10 cellular contexts compared by ENCODE assay signal in genomic region chr11:45982656-45983470, GRCh38.
A peak's percentile ranks its signal among the peaks of the same experiment; 100 is the strongest.
DNase-seq lines count a peak whose midpoint lies in the region; ATAC-seq, FAIRE-seq and TF ChIP-seq lines count a peak whose summit lies in the region.
"Had no signal": no experiment of that assay in that cellular context is flagged by ENCODE, and none has a peak within 500 bp of the region (broad histone marks: within the 10 kb centered on the region; RNA-seq: fewer than 3 reads in every experiment).

No MANE protein-coding gene starts in this region.

- H4K20me1 ChIP-seq in IMR-90 (ENCODE audit: insufficient read depth, low read length) (peaks cover 12% of the 10 kb centered on the region; the same call in 1 of the 2 replicates), keratinocyte (ENCODE audit: control insufficient read depth, extremely low read depth, insufficient read depth, low read length) (no peaks in the 10 kb centered on the region)

- peaks cover 9% of the 10 kb centered on the region for H3K36me3 ChIP-seq in IMR-90 (ENCODE audit: control insufficient read depth, insufficient read depth, low read length)
- H3K36me3 ChIP-seq in ascending aorta: peaks cover 11 to 19% of the 10 kb centered on the region in 2 donors
- peaks cover 0 to 2% of the 10 kb centered on the region in 2 experiments for H3K36me3 ChIP-seq in keratinocyte (ENCODE audit: control insufficient read depth in 2 of 2, extremely low read depth in 1 of 2, insufficient read depth in 2 of 2, low read length in 2 of 2)

- ATAC-seq in IMR-90 (ENCODE audit: low read depth): peak; percentile 80
- ATAC-seq: body of pancreas had no signal

- H3K14ac ChIP-seq in IMR-90 (replicated peaks; ENCODE audit: low read depth, low read length): no peak overlapping the region

- H2AK5ac ChIP-seq in IMR-90 (ENCODE audit: low read depth, low read length): no peak overlapping the region

- H3K56ac ChIP-seq in IMR-90 (ENCODE audit: extremely low read depth, insufficient read depth, low read length): no peak overlapping the region

- no peak overlapping the region for H4K8ac ChIP-seq in IMR-90 (ENCODE audit: low read depth in 2 of 2, low read length in 2 of 2)

- H3K9me3 ChIP-seq in IMR-90 (ENCODE audit: control insufficient read depth, insufficient read depth, low read length): no peaks in the 10 kb centered on the region
- no peaks in the 10 kb centered on the region for H3K9me3 ChIP-seq in ascending aorta
- H3K9me3 ChIP-seq in keratinocyte (ENCODE audit: control insufficient read depth, low read depth, low read length): no peaks in the 10 kb centered on the region
- H3K9me3 ChIP-seq: body of pancreas, upper lobe of left lung had no signal

- peak overlapping the region; percentile 25; the same call in 1 of the 2 replicates for H3K4me2 ChIP-seq in IMR-90 (ENCODE audit: low read depth, low read length)
- H3K4me2 ChIP-seq in keratinocyte (ENCODE audit: control insufficient read depth, extremely low read depth, insufficient read depth, low read depth, low read length): peak overlapping the region; percentile 29

- H3K27me3 ChIP-seq in IMR-90 (ENCODE audit: control insufficient read depth, insufficient read depth, low read length) (no peaks in the 10 kb centered on the region), ascending aorta (no peaks in the 10 kb centered on the region), keratinocyte (ENCODE audit: control insufficient read depth, extremely low read depth, insufficient read depth, low read length) (no peaks in the 10 kb centered on the region)
- H3K27me3 ChIP-seq: body of pancreas, upper lobe of left lung had no signal

- dilution Hi-C loops in IMR-90 (cut with HindIII; ENCODE audit: low sequenced_read_pairs, unreplicated experiment): no loop called here
- dilution Hi-C loops in keratinocyte (cut with MboI; ENCODE audit: extremely low pct_ligation_motif_present, low sequenced_read_pairs): no loop called here

- TF ChIP-seq POLR2A in IMR-90 (IDR thresholded peaks at IDR 0.05; ENCODE audit: low read depth, low read length): no peak

- in situ Hi-C loops in IMR-90 (cut with MboI; ENCODE audit: low sequenced_read_pairs) (no loop called here), GM13977 (cut with MboI; ENCODE audit: low pct_unique_long_range_greater_than_20kb, low sequenced_read_pairs, unreplicated experiment) (no loop called here)

- WGBS in IMR-90 (ENCODE audit: extremely low coverage in 2 of 2, insufficient read length in 1 of 2), 2 experiments: no CpG with 5 or more reads among the region's 8 CpGs

- no peak overlapping the region for H2BK120ac ChIP-seq in IMR-90 (ENCODE audit: low read depth, low read length)

- TF ChIP-seq CTCF in IMR-90 (conservative IDR thresholded peaks at IDR 0.05; ENCODE audit: low read depth, low read length) (no peak), ascending aorta (IDR thresholded peaks at IDR 0.05) (no peak), keratinocyte (optimal IDR thresholded peaks at IDR 0.05 in 1 of 3, IDR thresholded peaks at IDR 0.05 in 1 of 3, conservative IDR thresholded peaks at IDR 0.05 in 1 of 3; ENCODE audit: extremely low read depth in 1 of 3, insufficient read depth in 2 of 3, low read length in 3 of 3) (no peak), GM13977 (IDR thresholded peaks at IDR 0.05; ENCODE audit: extremely low read depth, insufficient read depth, missing control alignments) (no peak)

- H2AFZ ChIP-seq in IMR-90 (replicated peaks; ENCODE audit: low read length, poor library complexity): peak overlapping the region; percentile 12
- H2AFZ ChIP-seq in keratinocyte (ENCODE audit: control insufficient read depth, low read length): no peak overlapping the region

- H3K4ac ChIP-seq in IMR-90 (ENCODE audit: low read depth, low read length): no peak overlapping the region

- H3K9me1 ChIP-seq in IMR-90 (ENCODE audit: insufficient read depth, low read length): 0 out of 2 replicates have a peak, but pooled peaks cover 5% of the 10 kb centered on the region
- no peaks in the 10 kb centered on the region for H3K9me1 ChIP-seq in keratinocyte (ENCODE audit: control insufficient read depth, extremely low read depth, insufficient read depth, low read length)

- intact Hi-C loops in IMR-90 (cut with micrococcal nuclease) (no loop called here), ascending aorta (cut with DNase I) (no loop called here)

- no peak for TF ChIP-seq RAD21 in IMR-90 (IDR thresholded peaks at IDR 0.05; ENCODE audit: low read length)

- H3K4me1 ChIP-seq in IMR-90 (ENCODE audit: control insufficient read depth, insufficient read depth, low read length) (peaks cover 7% of the 10 kb centered on the region), ascending aorta (peaks cover 3 to 13% of the 10 kb centered on the region in 2 donors), keratinocyte (ENCODE audit: control insufficient read depth, extremely low read depth, insufficient read depth, low read length) (peaks cover 6% of the 10 kb centered on the region)

- H3K79me1 ChIP-seq in IMR-90 (ENCODE audit: low read depth in 1 of 2, low read length in 2 of 2): peaks cover 13 to 35% of the 10 kb centered on the region in 2 experiments

- POLR2A ChIA-PET in IMR-90 (lab: Charles Lee; ENCODE audit: unreplicated experiment): no interaction called here

- H3K18ac ChIP-seq in IMR-90 (ENCODE audit: low read depth, low read length): no peak overlapping the region

- no peak overlapping the region for H2BK15ac ChIP-seq in IMR-90 (ENCODE audit: low read depth, low read length)

- no peak overlapping the region for H3K27ac ChIP-seq in IMR-90 (ENCODE audit: insufficient read depth, low read length)
- peak overlapping the region; percentile 40 to 46 for H3K27ac ChIP-seq in ascending aorta
- H3K27ac ChIP-seq in keratinocyte (ENCODE audit: control insufficient read depth, insufficient read depth, low read length): no peak overlapping the region
- H3K27ac ChIP-seq: body of pancreas, upper lobe of left lung had no signal

- H2BK5ac ChIP-seq in IMR-90 (ENCODE audit: low read depth, low read length, poor library complexity, severe bottlenecking): no peak overlapping the region

- H3K9ac ChIP-seq in IMR-90 (ENCODE audit: low read depth, low read length) (no peak overlapping the region), keratinocyte (ENCODE audit: control insufficient read depth, extremely low read depth, insufficient read depth, low read length) (no peak overlapping the region)

- H3K79me2 ChIP-seq in keratinocyte (ENCODE audit: control insufficient read depth, insufficient read depth, low read length): no peaks in the 10 kb centered on the region

- peak overlapping the region; percentile 58; the same call in 1 of the 2 replicates for H4K91ac ChIP-seq in IMR-90 (ENCODE audit: insufficient read depth, low read depth, low read length)

- H3K23ac ChIP-seq in IMR-90 (ENCODE audit: low read depth, low read length): no peak overlapping the region

- CTCF ChIA-PET in IMR-90 (lab: Yijun Ruan, JAX): interaction anchor here (0.7 to 1.6 kb wide), 3 partner anchors 20 to 52 kb away, joined by 3 to 7 read pairs (median 3); no protein-coding TSS in a partner anchor

- DNase-seq in Ammon's horn (ENCODE audit: low spot score) (peak; percentile 76), IMR-90 (peak; percentile 88), ascending aorta (ENCODE audit: low spot score in 2 of 2) (peak in 1 of 2 donors; percentile 73), keratinocyte (ENCODE audit: low read depth, low spot score) (no peak), superior temporal gyrus (ENCODE audit: extremely low spot score) (peak; percentile 61), GM13977 (ENCODE audit: low spot score) (no peak), SIG-M5 (lab: John Stamatoyannopoulos, UW) (no peak), NCI-H1092 treated with DMSO at 0.1 percent for 48 hours (lab: John Stamatoyannopoulos, UW) (no peak)
- DNase-seq: upper lobe of left lung had no signal

- H2AK9ac ChIP-seq in IMR-90 (replicated peaks; ENCODE audit: low read depth, low read length, poor library complexity): no peak overlapping the region

- no peak overlapping the region for H2BK20ac ChIP-seq in IMR-90 (ENCODE audit: low read depth, low read length)

- no peak overlapping the region for H4K5ac ChIP-seq in IMR-90 (ENCODE audit: low read depth, low read length)

- H3K4me3 ChIP-seq in IMR-90 (ENCODE audit: insufficient read depth, low read depth, low read length): no peak overlapping the region
- H3K4me3 ChIP-seq in ascending aorta: peak overlapping the region; percentile 12 to 19
- no peak overlapping the region for H3K4me3 ChIP-seq in keratinocyte (ENCODE audit: control insufficient read depth in 2 of 3, extremely low read depth in 1 of 3, insufficient read depth in 2 of 3, low read depth in 1 of 3, low read length in 3 of 3)
- H3K4me3 ChIP-seq: body of pancreas, upper lobe of left lung had no signal

- FAIRE-seq in keratinocyte (lab: Jason Lieb, UNC): peak; percentile 39

- no TSS peak for BruUV-seq in IMR-90 (replicated peaks; lab: Mats Ljungman, UMichigan)

TF ChIP-seq in IMR-90, 13 proteins besides CTCF, POLR2A, EP300 and RAD21:
- peak; percentile 46; the same call in 1 of the 2 replicates for TF ChIP-seq MAZ (IDR thresholded peaks at IDR 0.05; ENCODE audit: borderline replicate concordance, low read depth, low read length)
- no peak for TF ChIP-seq RFX5 (IDR thresholded peaks at IDR 0.05; ENCODE audit: low read depth, low read length)
- no peak for TF ChIP-seq CEBPB (IDR thresholded peaks at IDR 0.05; ENCODE audit: low read depth, low read length)
- TF ChIP-seq MXI1 (IDR thresholded peaks at IDR 0.05; ENCODE audit: borderline replicate concordance, low read depth, low read length): no peak
- TF ChIP-seq CHD1 (IDR thresholded peaks at IDR 0.05; ENCODE audit: low read depth, low read length): no peak
- 0 out of 2 replicates have a peak, but pooled peaks have one; percentile 28 for TF ChIP-seq FOS (IDR thresholded peaks at IDR 0.05; ENCODE audit: low read depth, low read length)

Comparison
In these comparisons a context has a peak if more than half of its experiments do, and no peak if none do; other contexts are left out.
1. DNase-seq: peak in Ammon's horn (single experiment), IMR-90 (single experiment) and superior temporal gyrus (single experiment); none in keratinocyte (single experiment), GM13977 (single experiment), SIG-M5 (single experiment) and NCI-H1092 treated with DMSO at 0.1 percent for 48 hours (single experiment).
2. H3K27ac ChIP-seq: peak in ascending aorta (2 of 2); none in IMR-90 (single experiment) and keratinocyte (single experiment).
3. H3K4me3 ChIP-seq: peak in ascending aorta (2 of 2); none in IMR-90 (single experiment) and keratinocyte (0 of 3).